Comparison of ENCODE assay signal across 2 cellular contexts in genomic region chr14:61706096-61706690, GRCh38.
TF ChIP-seq lines count a peak whose summit lies in the region.

No MANE protein-coding gene starts in this region.

TF ChIP-seq in HepG2, 621 proteins besides CTCF, POLR2A, EP300 and RAD21:
- TF ChIP-seq ZNF773 (CRISPR knock-in tag; IDR thresholded peaks at IDR 0.05; ENCODE audit: borderline replicate concordance): no peak
- TF ChIP-seq PRDM4 (CRISPR knock-in tag; IDR thresholded peaks at IDR 0.05; ENCODE audit: borderline replicate concordance): no peak
- no peak for TF ChIP-seq KAT7 (CRISPR knock-in tag; IDR thresholded peaks at IDR 0.05; ENCODE audit: borderline replicate concordance)
- TF ChIP-seq RBM22 (optimal IDR thresholded peaks at IDR 0.05; ENCODE audit: low read length): peak; percentile 42
- 0 out of 2 replicates have a peak, but pooled peaks have one; percentile 13 for TF ChIP-seq FOXA3 (CRISPR knock-in tag; IDR thresholded peaks at IDR 0.05)
- TF ChIP-seq NFE2 (CRISPR knock-in tag; IDR thresholded peaks at IDR 0.05): no peak
- no peak for TF ChIP-seq ZFP1 (CRISPR knock-in tag; IDR thresholded peaks at IDR 0.05)
- no peak for TF ChIP-seq ZBTB7A (CRISPR knock-in tag; IDR thresholded peaks at IDR 0.05)
- TF ChIP-seq CEBPB (IDR thresholded peaks at IDR 0.05; ENCODE audit: borderline replicate concordance, low read depth, low read length): 0 out of 2 replicates have a peak, but pooled peaks have one; percentile 4
TF ChIP-seq in HepG2: peak in this region for 3.

TF ChIP-seq in SK-N-SH, 30 proteins besides CTCF, POLR2A, EP300 and RAD21:
- TF ChIP-seq GATA2 (CRISPR knock-in tag; IDR thresholded peaks at IDR 0.05): no peak
- TF ChIP-seq MAX (IDR thresholded peaks at IDR 0.05; ENCODE audit: low read depth): no peak
- TF ChIP-seq ELF1 (IDR thresholded peaks at IDR 0.05): no peak
- no peak for TF ChIP-seq NRF1 (IDR thresholded peaks at IDR 0.05; ENCODE audit: low read depth, low read length)
- no peak for TF ChIP-seq RFX5 (IDR thresholded peaks at IDR 0.05; ENCODE audit: low read length)
- TF ChIP-seq NFIC (IDR thresholded peaks at IDR 0.05; ENCODE audit: borderline replicate concordance): no peak
- no peak for TF ChIP-seq USF2 (IDR thresholded peaks at IDR 0.05; ENCODE audit: borderline replicate concordance, low read depth, low read length)
- TF ChIP-seq TAF1 (IDR thresholded peaks at IDR 0.05; ENCODE audit: borderline replicate concordance, low read depth, low read length): no peak
- no peak for TF ChIP-seq MXI1 (IDR thresholded peaks at IDR 0.05; ENCODE audit: low read depth, low read length)
- TF ChIP-seq TCF12 (IDR thresholded peaks at IDR 0.05): no peak
- TF ChIP-seq USF1 (IDR thresholded peaks at IDR 0.05; ENCODE audit: borderline replicate concordance, low read depth): no peak
- no peak for TF ChIP-seq SIN3A (IDR thresholded peaks at IDR 0.05; ENCODE audit: borderline replicate concordance, low read depth, low read length)
- TF ChIP-seq REST (IDR thresholded peaks at IDR 0.05; ENCODE audit: low read depth, low read length): no peak
- TF ChIP-seq IRF3 (IDR thresholded peaks at IDR 0.05; ENCODE audit: low read depth, low read length): no peak
- no peak for TF ChIP-seq TEAD4 (IDR thresholded peaks at IDR 0.05; ENCODE audit: borderline replicate concordance, insufficient read depth)
- TF ChIP-seq FOSL2 (IDR thresholded peaks at IDR 0.05; ENCODE audit: borderline replicate concordance, low read depth): no peak
- TF ChIP-seq YY1 (IDR thresholded peaks at IDR 0.05; ENCODE audit: low read depth): no peak
- TF ChIP-seq RCOR1 (IDR thresholded peaks at IDR 0.05; ENCODE audit: low read length): no peak
- no peak for TF ChIP-seq SMC3 (IDR thresholded peaks at IDR 0.05; ENCODE audit: low read depth, low read length)
- TF ChIP-seq CHD2 (IDR thresholded peaks at IDR 0.05; ENCODE audit: low read length, partially characterized antibody): no peak
TF ChIP-seq in SK-N-SH: peak in this region for 0.
